In genomic region chr17:21574611-21575255, GRCh38 we compare ENCODE assay signal across 8 cellular contexts.
DNase-seq lines count a peak whose midpoint lies in the region; ATAC-seq, FAIRE-seq and TF ChIP-seq lines count a peak whose summit lies in the region.
"Not testable (repeated sequence)": the region's sequence is repeated elsewhere in the genome, so short reads cannot be mapped to it uniquely, and the experiment has no call there.

No MANE protein-coding gene starts in this region.

- not testable (repeated sequence) for H3K27me3 Mint-ChIP-seq in activated naive CD4-positive, alpha-beta T cell treated with anti-CD3 and anti-CD28 coated beads, Interleukin-2, amount 50 U/mL, for 24 hours

- not testable (repeated sequence) for TF ChIP-seq POLR2A in gastroesophageal sphincter (IDR thresholded peaks at IDR 0.05)

- H3K9ac ChIP-seq in GM23248: peak overlapping the region; percentile 88

- H3K9me3 Mint-ChIP-seq in activated naive CD4-positive, alpha-beta T cell treated with anti-CD3 and anti-CD28 coated beads, Interleukin-2, amount 50 U/mL, for 24 hours; stimulated activated effector memory CD8-positive, alpha-beta T cell treated with anti-CD3 and anti-CD28 coated beads, Interleukin-12 subunit alpha, Interleukin-12 subunit beta, amount 100 ng/mL, for 72 hours: not testable (repeated sequence)

- not testable (repeated sequence) for H3F3A ChIP-seq in GM23248 (ENCODE audit: insufficient read depth)

- not testable (repeated sequence) for DNase-seq in GM23248; coronary artery (ENCODE audit: low spot score); left lung; pancreas; stimulated activated effector memory CD8-positive, alpha-beta T cell treated with anti-CD3 and anti-CD28 coated beads, Interleukin-12 subunit alpha, Interleukin-12 subunit beta, amount 100 ng/mL, for 72 hours (ENCODE audit: low spot score in 2 of 2); urothelium cell line (ENCODE audit: low spot score)

- WGBS in GM23248 (ENCODE audit: low coverage in 1 of 2, low lambda C conversion rate in 2 of 2, missing lambda C conversion rate in 2 of 2), 2 experiments: 48 to 51% methylated on average over 4 to 6 of the region's 16 CpGs
- WGBS in gastroesophageal sphincter (ENCODE audit: low coverage in 1 of 2), 2 donors: 70% methylated on average over 3 of the region's 16 CpGs; no CpG with 5 or more reads in 1 of the 2 donors
- WGBS in pancreas, 2 donors: 50 to 65% methylated on average over 6 to 8 of the region's 16 CpGs

- not testable (repeated sequence) for TF ChIP-seq EP300 in gastroesophageal sphincter (IDR thresholded peaks at IDR 0.05)

- not testable (repeated sequence) for H3K36me3 Mint-ChIP-seq in activated naive CD4-positive, alpha-beta T cell treated with anti-CD3 and anti-CD28 coated beads, Interleukin-2, amount 50 U/mL, for 24 hours; stimulated activated effector memory CD8-positive, alpha-beta T cell treated with anti-CD3 and anti-CD28 coated beads, Interleukin-12 subunit alpha, Interleukin-12 subunit beta, amount 100 ng/mL, for 72 hours

- not testable (repeated sequence) for H3K36me3 ChIP-seq in GM23248 (ENCODE audit: low read depth); gastroesophageal sphincter; left lung; pancreas

- ATAC-seq in gastroesophageal sphincter (peak; percentile 16), left lung (peak; percentile 27), pancreas (peak in 3 of 4 donors; percentile 28 to 67 (median 57))
- ATAC-seq in stimulated activated effector memory CD8-positive, alpha-beta T cell treated with anti-CD3 and anti-CD28 coated beads, Interleukin-12 subunit alpha, Interleukin-12 subunit beta, amount 100 ng/mL, for 72 hours: not testable (repeated sequence)

- H4K20me1 ChIP-seq in GM23248 (ENCODE audit: insufficient read depth): not testable (repeated sequence)

- H3K79me2 ChIP-seq in GM23248 (ENCODE audit: insufficient read depth): not testable (repeated sequence)

- H3K4me3 ChIP-seq in GM23248: peak overlapping the region; percentile 93
- peak overlapping the region; percentile 65 for H3K4me3 ChIP-seq in coronary artery
- peak overlapping the region; percentile 43 to 63 for H3K4me3 ChIP-seq in gastroesophageal sphincter
- H3K4me3 ChIP-seq in left lung: not testable (repeated sequence)
- H3K4me3 ChIP-seq in pancreas: peak overlapping the region in 1 of 4 donors; percentile 22

- intact Hi-C loops in left lung (cut with DNase I); pancreas (cut with DNase I): not testable (repeated sequence)

- not testable (repeated sequence) for H3K4me1 Mint-ChIP-seq in activated naive CD4-positive, alpha-beta T cell treated with anti-CD3 and anti-CD28 coated beads, Interleukin-2, amount 50 U/mL, for 24 hours; stimulated activated effector memory CD8-positive, alpha-beta T cell treated with anti-CD3 and anti-CD28 coated beads, Interleukin-12 subunit alpha, Interleukin-12 subunit beta, amount 100 ng/mL, for 72 hours

- not testable (repeated sequence) for H3K27ac Mint-ChIP-seq in activated naive CD4-positive, alpha-beta T cell treated with anti-CD3 and anti-CD28 coated beads, Interleukin-2, amount 50 U/mL, for 24 hours; stimulated activated effector memory CD8-positive, alpha-beta T cell treated with anti-CD3 and anti-CD28 coated beads, Interleukin-12 subunit alpha, Interleukin-12 subunit beta, amount 100 ng/mL, for 72 hours

- H3K27me3 ChIP-seq in GM23248 (replicated peaks; ENCODE audit: insufficient read depth); gastroesophageal sphincter; left lung; pancreas: not testable (repeated sequence)

- not testable (repeated sequence) for H3K4me1 ChIP-seq in GM23248 (ENCODE audit: insufficient read depth); left lung; pancreas
- peaks cover 0 to 17% (median 0%) of the 10 kb centered on the region in 3 donors for H3K4me1 ChIP-seq in gastroesophageal sphincter

- peak overlapping the region; percentile 85 for H3K4me2 ChIP-seq in GM23248 (ENCODE audit: unreplicated experiment)

- not testable (repeated sequence) for FAIRE-seq in pancreas (lab: Jason Lieb, UNC)
- peak; percentile 56 for FAIRE-seq in urothelium cell line (lab: Jason Lieb, UNC)

- H2AFZ ChIP-seq in GM23248: peak overlapping the region; percentile 94

- TF ChIP-seq CTCF in coronary artery (IDR thresholded peaks at IDR 0.05); gastroesophageal sphincter (IDR thresholded peaks at IDR 0.05); left lung (IDR thresholded peaks at IDR 0.05); pancreas (IDR thresholded peaks at IDR 0.05): not testable (repeated sequence)

- H3K9me3 ChIP-seq in GM23248 (ENCODE audit: low read depth); gastroesophageal sphincter; left lung; pancreas: not testable (repeated sequence)

- not testable (repeated sequence) for H3K9me2 ChIP-seq in GM23248 (ENCODE audit: insufficient read depth)

- in situ Hi-C loops in GM23248 (cut with MboI): loop anchor here (25.0 kb wide), 2 partner anchors 112 to 163 kb away; no protein-coding TSS in a partner anchor

- peak overlapping the region; percentile 51 for H3K4me3 Mint-ChIP-seq in activated naive CD4-positive, alpha-beta T cell treated with anti-CD3 and anti-CD28 coated beads, Interleukin-2, amount 50 U/mL, for 24 hours
- peak overlapping the region; percentile 37 for H3K4me3 Mint-ChIP-seq in stimulated activated effector memory CD8-positive, alpha-beta T cell treated with anti-CD3 and anti-CD28 coated beads, Interleukin-12 subunit alpha, Interleukin-12 subunit beta, amount 100 ng/mL, for 72 hours

- not testable (repeated sequence) for H3K27ac ChIP-seq in GM23248, coronary artery, gastroesophageal sphincter, left lung, pancreas
